In the genomic region with DNA sequence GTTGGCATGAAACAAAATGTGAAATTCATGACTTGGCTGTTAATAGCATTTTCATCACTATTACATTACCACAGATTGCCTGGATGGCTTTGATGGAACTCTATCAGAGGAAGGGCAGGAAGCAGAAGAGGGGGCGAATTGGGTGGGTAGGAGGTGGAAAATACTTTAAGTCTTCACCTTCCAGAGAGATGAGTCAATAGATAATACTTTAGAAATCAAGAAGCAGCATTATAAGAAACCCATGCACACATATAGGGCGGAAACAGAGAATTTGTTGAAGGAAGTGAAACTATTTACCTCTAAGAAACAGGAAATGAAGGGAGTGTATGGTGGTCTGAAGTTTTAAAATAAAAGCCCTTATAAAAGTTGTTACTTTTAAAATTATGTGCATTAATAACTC, we compare ENCODE assay signal across 1 cellular context.
TF ChIP-seq lines count a peak whose summit lies in the region.

No MANE protein-coding gene starts in this region.

TF ChIP-seq in WTC11, 78 proteins besides CTCF, POLR2A, EP300 and RAD21 (continued from another document):
- TF ChIP-seq, protein P1, sequence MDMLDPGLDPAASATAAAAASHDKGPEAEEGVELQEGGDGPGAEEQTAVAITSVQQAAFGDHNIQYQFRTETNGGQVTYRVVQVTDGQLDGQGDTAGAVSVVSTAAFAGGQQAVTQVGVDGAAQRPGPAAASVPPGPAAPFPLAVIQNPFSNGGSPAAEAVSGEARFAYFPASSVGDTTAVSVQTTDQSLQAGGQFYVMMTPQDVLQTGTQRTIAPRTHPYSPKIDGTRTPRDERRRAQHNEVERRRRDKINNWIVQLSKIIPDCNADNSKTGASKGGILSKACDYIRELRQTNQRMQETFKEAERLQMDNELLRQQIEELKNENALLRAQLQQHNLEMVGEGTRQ (CRISPR knock-in tag; IDR thresholded peaks at IDR 0.05), result no peak
- TF ChIP-seq, protein P2, sequence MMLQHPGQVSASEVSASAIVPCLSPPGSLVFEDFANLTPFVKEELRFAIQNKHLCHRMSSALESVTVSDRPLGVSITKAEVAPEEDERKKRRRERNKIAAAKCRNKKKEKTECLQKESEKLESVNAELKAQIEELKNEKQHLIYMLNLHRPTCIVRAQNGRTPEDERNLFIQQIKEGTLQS (CRISPR knock-in tag; conservative IDR thresholded peaks at IDR 0.05), result no peak
- TF ChIP-seq, protein P3, sequence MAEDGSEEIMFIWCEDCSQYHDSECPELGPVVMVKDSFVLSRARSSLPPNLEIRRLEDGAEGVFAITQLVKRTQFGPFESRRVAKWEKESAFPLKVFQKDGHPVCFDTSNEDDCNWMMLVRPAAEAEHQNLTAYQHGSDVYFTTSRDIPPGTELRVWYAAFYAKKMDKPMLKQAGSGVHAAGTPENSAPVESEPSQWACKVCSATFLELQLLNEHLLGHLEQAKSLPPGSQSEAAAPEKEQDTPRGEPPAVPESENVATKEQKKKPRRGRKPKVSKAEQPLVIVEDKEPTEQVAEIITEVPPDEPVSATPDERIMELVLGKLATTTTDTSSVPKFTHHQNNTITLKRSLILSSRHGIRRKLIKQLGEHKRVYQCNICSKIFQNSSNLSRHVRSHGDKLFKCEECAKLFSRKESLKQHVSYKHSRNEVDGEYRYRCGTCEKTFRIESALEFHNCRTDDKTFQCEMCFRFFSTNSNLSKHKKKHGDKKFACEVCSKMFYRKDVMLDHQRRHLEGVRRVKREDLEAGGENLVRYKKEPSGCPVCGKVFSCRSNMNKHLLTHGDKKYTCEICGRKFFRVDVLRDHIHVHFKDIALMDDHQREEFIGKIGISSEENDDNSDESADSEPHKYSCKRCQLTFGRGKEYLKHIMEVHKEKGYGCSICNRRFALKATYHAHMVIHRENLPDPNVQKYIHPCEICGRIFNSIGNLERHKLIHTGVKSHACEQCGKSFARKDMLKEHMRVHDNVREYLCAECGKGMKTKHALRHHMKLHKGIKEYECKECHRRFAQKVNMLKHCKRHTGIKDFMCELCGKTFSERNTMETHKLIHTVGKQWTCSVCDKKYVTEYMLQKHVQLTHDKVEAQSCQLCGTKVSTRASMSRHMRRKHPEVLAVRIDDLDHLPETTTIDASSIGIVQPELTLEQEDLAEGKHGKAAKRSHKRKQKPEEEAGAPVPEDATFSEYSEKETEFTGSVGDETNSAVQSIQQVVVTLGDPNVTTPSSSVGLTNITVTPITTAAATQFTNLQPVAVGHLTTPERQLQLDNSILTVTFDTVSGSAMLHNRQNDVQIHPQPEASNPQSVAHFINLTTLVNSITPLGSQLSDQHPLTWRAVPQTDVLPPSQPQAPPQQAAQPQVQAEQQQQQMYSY (CRISPR knock-in tag; IDR thresholded peaks at IDR 0.05), result no peak
- TF ChIP-seq NFE2L1 (CRISPR knock-in tag; IDR thresholded peaks at IDR 0.05), result no peak
- TF ChIP-seq, protein P4, sequence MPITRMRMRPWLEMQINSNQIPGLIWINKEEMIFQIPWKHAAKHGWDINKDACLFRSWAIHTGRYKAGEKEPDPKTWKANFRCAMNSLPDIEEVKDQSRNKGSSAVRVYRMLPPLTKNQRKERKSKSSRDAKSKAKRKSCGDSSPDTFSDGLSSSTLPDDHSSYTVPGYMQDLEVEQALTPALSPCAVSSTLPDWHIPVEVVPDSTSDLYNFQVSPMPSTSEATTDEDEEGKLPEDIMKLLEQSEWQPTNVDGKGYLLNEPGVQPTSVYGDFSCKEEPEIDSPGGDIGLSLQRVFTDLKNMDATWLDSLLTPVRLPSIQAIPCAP (CRISPR knock-in tag; IDR thresholded peaks at IDR 0.05), result no peak
